1 cellular context compared by ENCODE assay signal in the genomic region with DNA sequence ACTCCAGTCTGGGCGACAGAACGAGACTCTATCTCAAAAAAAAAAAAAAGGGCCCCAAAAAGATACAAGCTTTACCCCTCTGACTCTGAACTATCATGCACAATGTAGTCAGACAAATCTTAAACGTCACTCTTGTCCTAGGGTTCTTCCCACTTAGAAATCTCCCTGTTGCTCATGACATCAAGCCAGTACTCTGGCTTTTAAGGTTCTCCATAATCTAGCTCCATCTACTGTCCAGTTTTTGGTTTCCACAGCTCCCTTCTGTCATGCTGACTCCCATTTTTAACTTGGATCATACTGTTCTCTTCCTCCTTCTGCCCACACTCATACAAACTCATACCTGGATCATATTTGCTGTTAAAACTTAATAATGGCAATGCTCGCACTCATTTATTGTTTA.
TF ChIP-seq lines count a peak whose summit lies in the region.

No MANE protein-coding gene starts in this region.

TF ChIP-seq in IMR-90, 13 proteins besides CTCF, POLR2A, EP300 and RAD21 (continued from another document):
- no peak for TF ChIP-seq CEBPB (IDR thresholded peaks at IDR 0.05; ENCODE audit: low read depth, low read length)
